Comparison of ENCODE assay signal across 9 cellular contexts in genomic region chr2:111905477-111905869, GRCh38. TPM values are rescaled to one million over a fixed set of nuclear protein-coding genes. Genes with fewer than 3 reads are reported as not detected.
DNase-seq lines count a peak whose midpoint lies in the region; ATAC-seq and TF ChIP-seq lines count a peak whose summit lies in the region.
"Not testable (repeated sequence)": the region's sequence is repeated elsewhere in the genome, so short reads cannot be mapped to it uniquely, and the experiment has no call there.
"Had no signal": no experiment of that assay in that cellular context is flagged by ENCODE, and none has a peak within 500 bp of the region (broad histone marks: within the 10 kb centered on the region; RNA-seq: fewer than 3 reads in every experiment).

No MANE protein-coding gene starts in this region.

- H3K4me1 Mint-ChIP-seq in WTC11, result peaks cover 54% of the 10 kb centered on the region
- H3K4me1 Mint-ChIP-seq in neural progenitor cell, result peaks cover 60% of the 10 kb centered on the region

- DNase-seq in WTC11 (ENCODE audit: low spot score); coronary artery (ENCODE audit: low spot score); heart right ventricle; lower lobe of right lung; neural progenitor cell (ENCODE audit: low spot score); substantia nigra (lab: John Stamatoyannopoulos, UW); upper lobe of left lung: not testable (repeated sequence)

- TF ChIP-seq EP300 in upper lobe of left lung (IDR thresholded peaks at IDR 0.05), result not testable (repeated sequence)

- not testable (repeated sequence) for ATAC-seq in WTC11; heart right ventricle; lower lobe of right lung; upper lobe of left lung (ENCODE audit: low FRiP score in 2 of 2)

- WGBS in heart right ventricle, 2 donors, result 97 to 99% methylated on average over 9 of the region's 9 CpGs
- WGBS in upper lobe of left lung, 2 donors, result 96 to 98% methylated on average over 9 of the region's 9 CpGs

- not testable (repeated sequence) for H3K9ac ChIP-seq in neural progenitor cell

- H3K27ac ChIP-seq in HEK293 (ENCODE audit: extremely low read depth, low read depth, low read length) (peak overlapping the region; percentile 67; the same call in 1 of the 2 replicates), coronary artery (peak overlapping the region; percentile 60 to 76), heart right ventricle (peak overlapping the region in 8 of 10 donors; percentile 12 to 84 (median 72)), lower lobe of right lung (peak overlapping the region; percentile 66), substantia nigra (ENCODE audit: low read depth, low read length, poor library complexity, severe bottlenecking) (peak overlapping the region; percentile 60), upper lobe of left lung (peak overlapping the region; percentile 49 to 69 (median 62))
- H3K27ac ChIP-seq in neural progenitor cell, result not testable (repeated sequence)

- not testable (repeated sequence) for H2AFZ ChIP-seq in neural progenitor cell (replicated peaks)

- H3K4me2 ChIP-seq in neural progenitor cell, result peak overlapping the region; percentile 49

- not testable (repeated sequence) for TF ChIP-seq CTCF in HEK293 (tag by site-specific recombination; IDR thresholded peaks at IDR 0.05); WTC11 (IDR thresholded peaks at IDR 0.05); coronary artery (IDR thresholded peaks at IDR 0.05); heart right ventricle (IDR thresholded peaks at IDR 0.05); lower lobe of right lung (IDR thresholded peaks at IDR 0.05); neural progenitor cell (IDR thresholded peaks at IDR 0.05); upper lobe of left lung (IDR thresholded peaks at IDR 0.05)

- not testable (repeated sequence) for H3K27me3 Mint-ChIP-seq in WTC11 (ENCODE audit: low read depth); neural progenitor cell (ENCODE audit: insufficient read depth, low read depth)

- not testable (repeated sequence) for TF ChIP-seq POLR2A in upper lobe of left lung (IDR thresholded peaks at IDR 0.05)

- peak overlapping the region; percentile 33; the same call in 1 of the 2 replicates for H3K27ac Mint-ChIP-seq in WTC11
- not testable (repeated sequence) for H3K27ac Mint-ChIP-seq in neural progenitor cell

- peaks cover 40% of the 10 kb centered on the region for H3F3A ChIP-seq in neural progenitor cell (ENCODE audit: low read depth)

- POLR2A ChIA-PET in HEK293 (lab: Yijun Ruan, JAX); WTC11 (lab: Charles Lee): not testable (repeated sequence)

- not testable (repeated sequence) for H3K79me2 ChIP-seq in neural progenitor cell (ENCODE audit: low read depth)

- H3K9me3 Mint-ChIP-seq in WTC11, neural progenitor cell: not testable (repeated sequence)

- H3K36me3 Mint-ChIP-seq in WTC11, neural progenitor cell: not testable (repeated sequence)

- H3K27me3 ChIP-seq in heart right ventricle; lower lobe of right lung (ENCODE audit: low read depth); neural progenitor cell; upper lobe of left lung: not testable (repeated sequence)

- not testable (repeated sequence) for H3K9me3 ChIP-seq in HEK293 (ENCODE audit: control insufficient read depth, insufficient read depth, low read depth, low read length); heart right ventricle; lower lobe of right lung; neural progenitor cell (ENCODE audit: low read depth); upper lobe of left lung

- H3K36me3 ChIP-seq in HEK293 (ENCODE audit: control insufficient read depth in 2 of 2, insufficient read depth in 1 of 2, low read length in 2 of 2); heart right ventricle; lower lobe of right lung; neural progenitor cell; upper lobe of left lung: not testable (repeated sequence)

- H3K4me3 ChIP-seq in HEK293 (ENCODE audit: low read depth, low read length); coronary artery; heart right ventricle; lower lobe of right lung; neural progenitor cell; upper lobe of left lung: not testable (repeated sequence)

- H3K4me1 ChIP-seq in HEK293 (ENCODE audit: control insufficient read depth, insufficient read depth, low read length) (peaks cover 14% of the 10 kb centered on the region), heart right ventricle (peaks cover 3 to 88% (median 70%) of the 10 kb centered on the region in 9 donors), lower lobe of right lung (peaks cover 70% of the 10 kb centered on the region), neural progenitor cell (peaks cover 57% of the 10 kb centered on the region), upper lobe of left lung (peaks cover 20 to 60% (median 46%) of the 10 kb centered on the region in 4 donors)

- H4K20me1 ChIP-seq in neural progenitor cell (ENCODE audit: low read depth), result peaks cover 11% of the 10 kb centered on the region

- CTCF ChIA-PET in HEK293 (lab: Yijun Ruan, JAX), result interaction anchor here (1.0 to 1.5 kb wide), 2 partner anchors 17 to 142 kb away, joined by 3 to 4 read pairs; no protein-coding TSS in a partner anchor
- CTCF ChIA-PET in WTC11 (lab: Charles Lee), result interaction anchor here (0.6 to 1.4 kb wide), 3 partner anchors 14 to 115 kb away, joined by 3 to 4 read pairs (median 4); no protein-coding TSS in a partner anchor

- not testable (repeated sequence) for H3K4me3 Mint-ChIP-seq in WTC11, neural progenitor cell

- intact Hi-C loops in heart right ventricle (cut with DNase I), result loop anchor here in 5 of 10 donors (5.0 to 10.0 kb wide), 4 partner anchors 42 to 52 kb away; no protein-coding TSS in a partner anchor
- intact Hi-C loops in lower lobe of right lung (cut with DNase I), result not testable (repeated sequence)

RNA-seq across cellular contexts. Expression of gene MERTK, which starts 7.1 kb away (rescaled TPM):
- 5.7 to 7.3 TPM (median 6.9 TPM) in 3 replicates for total RNA-seq in WTC11 (2021)
- 1 to 10 TPM; 2.3 to 8.9 (median 3.9) TPM for total RNA-seq in heart right ventricle
- polyA plus RNA-seq in heart right ventricle, result 1 to 10 TPM; 3.0 to 4.5 TPM
- 20.7 TPM for total RNA-seq in lower lobe of right lung
- 4.6 and 6.1 TPM in 2 replicates for total RNA-seq in neural progenitor cell (ENCODE audit: low replicate concordance)
- 100 to 1,000 TPM in 1 of 6 donors, 10 to 100 TPM in 5; 15.5 to 141 (median 21.9) TPM for total RNA-seq in upper lobe of left lung
- polyA plus RNA-seq: GM23248 had no signal

RNA-seq across cellular contexts. Expression of gene ANAPC1, which starts 21.5 kb away (rescaled TPM):
- total RNA-seq in WTC11 (2021) (96.9 to 122 TPM (median 97.1 TPM) in 3 replicates), heart right ventricle (10 to 100 TPM; 12.0 to 23.2 (median 19.4) TPM), lower lobe of right lung (32.2 TPM), neural progenitor cell (ENCODE audit: low replicate concordance) (50.9 and 81.7 TPM in 2 replicates), upper lobe of left lung (10 to 100 TPM; 26.8 to 47.1 (median 36.4) TPM)
- polyA plus RNA-seq in heart right ventricle, result 1 to 10 TPM; 3.9 to 4.4 TPM
